In genomic region chr9:26809795-26810194, GRCh38 we compare ENCODE assay signal across 21 cellular contexts.
A peak's percentile ranks its signal among the peaks of the same experiment; 100 is the strongest.
DNase-seq lines count a peak whose midpoint lies in the region; ATAC-seq and TF ChIP-seq lines count a peak whose summit lies in the region.
"Had no signal": no experiment of that assay in that cellular context is flagged by ENCODE, and none has a peak within 500 bp of the region (broad histone marks: within the 10 kb centered on the region; RNA-seq: fewer than 3 reads in every experiment).

No MANE protein-coding gene starts in this region.

- H3K27ac ChIP-seq in foreskin keratinocyte: no peak overlapping the region
- H3K27ac ChIP-seq: BLaER1, gastrocnemius medialis, vagina had no signal

- no peaks in the 10 kb centered on the region for H3K4me1 ChIP-seq in foreskin keratinocyte
- H3K4me1 ChIP-seq: BLaER1, gastrocnemius medialis, vagina had no signal

- DNase-seq in AG08396 (ENCODE audit: low spot score): peak; percentile 9
- peak; percentile 91 for DNase-seq in HS-5 (ENCODE audit: low read depth)
- peak; percentile 59 for DNase-seq in astrocyte of the cerebellum (ENCODE audit: low read depth)
- peak; percentile 15 to 61 for DNase-seq in foreskin keratinocyte
- DNase-seq in D341Med (ENCODE audit: low spot score): no peak
- DNase-seq in hippocampal formation (lab: John Stamatoyannopoulos, UW): no peak
- DNase-seq: activated CD8-positive, alpha-beta memory T cell treated with anti-CD3 and anti-CD28 coated beads for 24 hours; activated naive CD4-positive, alpha-beta T cell; gastrocnemius medialis; H9; naive thymus-derived CD8-positive, alpha-beta T cell; NCI-H1417 treated with DMSO at 0.1 percent for 48 hours; NCI-H524; stimulated activated CD4-positive, alpha-beta T cell treated with anti-CD3 and anti-CD28 coated beads, Interleukin-2, amount 100 ng/mL, for 48 hours had no signal

- H3K4me3 ChIP-seq in astrocyte of the cerebellum (ENCODE audit: low read depth, low read length): no peak overlapping the region
- H3K4me3 ChIP-seq: BLaER1, gastrocnemius medialis, vagina had no signal

- peak; percentile 93 for ATAC-seq in foreskin keratinocyte
- no peak for ATAC-seq in GM21529 (IDR thresholded peaks at IDR 0.05; ENCODE audit: unreplicated experiment)
- no peak for ATAC-seq in HG03139 (IDR thresholded peaks at IDR 0.05; ENCODE audit: unreplicated experiment)
- ATAC-seq: gastrocnemius medialis; left lobe of liver; naive thymus-derived CD8-positive, alpha-beta T cell; Right ventricle myocardium inferior; stimulated activated effector memory CD8-positive, alpha-beta T cell treated with anti-CD3 and anti-CD28 coated beads, Interleukin-12 subunit alpha, Interleukin-12 subunit beta, amount 100 ng/mL, for 72 hours had no signal

- in situ Hi-C loops in astrocyte of the cerebellum (cut with HindIII; ENCODE audit: low sequenced_read_pairs): no loop called here

- no peaks in the 10 kb centered on the region for H3K27me3 ChIP-seq in foreskin keratinocyte
- H3K27me3 ChIP-seq: BLaER1, gastrocnemius medialis, vagina had no signal

- TF ChIP-seq CTCF in astrocyte of the cerebellum (IDR thresholded peaks at IDR 0.05; ENCODE audit: low read depth, low read length, missing control alignments) (no peak), foreskin keratinocyte (conservative IDR thresholded peaks at IDR 0.05) (no peak)

Comparison
In these comparisons a context has a peak if more than half of its experiments do, and no peak if none do; other contexts are left out.
1. DNase-seq: peak in AG08396 (single experiment), HS-5 (single experiment), astrocyte of the cerebellum (single experiment) and foreskin keratinocyte (2 of 2); none in D341Med (single experiment) and hippocampal formation (0 of 2).